17 cellular contexts compared by ENCODE assay signal in genomic region chr9:129435272-129435671, GRCh38.
A peak's percentile ranks its signal among the peaks of the same experiment; 100 is the strongest.
DNase-seq lines count a peak whose midpoint lies in the region; ATAC-seq and TF ChIP-seq lines count a peak whose summit lies in the region.
"Had no signal": no experiment of that assay in that cellular context is flagged by ENCODE, and none has a peak within 500 bp of the region (broad histone marks: within the 10 kb centered on the region; RNA-seq: fewer than 3 reads in every experiment).

No MANE protein-coding gene starts in this region.

- no peak for ATAC-seq in CD4-positive, CD25-positive, alpha-beta regulatory T cell (ENCODE audit: low read depth in 2 of 2)
- no peak for ATAC-seq in HG02798 (IDR thresholded peaks at IDR 0.05; ENCODE audit: poor library complexity, unreplicated experiment)
- ATAC-seq: HCT116 had no signal

- H3K4me1 Mint-ChIP-seq in CD4-positive, CD25-positive, alpha-beta regulatory T cell, result peaks cover 0 to 28% (median 8%) of the 10 kb centered on the region in 4 donors
- H3K4me1 Mint-ChIP-seq in nephron, result peaks cover 67% of the 10 kb centered on the region

- H4K8ac ChIP-seq in mesenchymal stem cell (ENCODE audit: low read length), result no peak overlapping the region

- H2BK5ac ChIP-seq in mesenchymal stem cell (ENCODE audit: low read depth, low read length, poor library complexity, severe bottlenecking), result no peak overlapping the region

- H3K9ac ChIP-seq in OCI-LY3 (ENCODE audit: low read length) (no peak overlapping the region), mesenchymal stem cell (ENCODE audit: low read length) (no peak overlapping the region)
- H3K9ac ChIP-seq: GM23248 had no signal

- H3K4me2 ChIP-seq in OCI-LY3 (ENCODE audit: low read length) (peak overlapping the region; percentile 32; the same call in 1 of the 2 replicates), mesenchymal stem cell (ENCODE audit: low read length, poor library complexity, severe bottlenecking) (no peak overlapping the region), hepatocyte (no peak overlapping the region)

- no peak overlapping the region for H2BK15ac ChIP-seq in mesenchymal stem cell (ENCODE audit: low read depth, poor library complexity, severe bottlenecking)

- DNase-seq in CD4-positive, CD25-positive, alpha-beta regulatory T cell, result no peak
- DNase-seq in GDM1 (lab: John Stamatoyannopoulos, UW) (no peak), mesenchymal stem cell (no peak), hepatocyte (ENCODE audit: low spot score) (no peak)
- DNase-seq: GM23248, MV-4-11, NCI-H1436 treated with DMSO at 0.1 percent for 48 hours, NCI-H2081 treated with DMSO at 0.1 percent for 48 hours, NCI-H345, NCI-H526 treated with DMSO at 0.1 percent for 48 hours, Peyer's patch had no signal

- no peak overlapping the region for H3K23ac ChIP-seq in mesenchymal stem cell (ENCODE audit: low read length in 2 of 2)

- no peak overlapping the region for H2BK12ac ChIP-seq in mesenchymal stem cell (ENCODE audit: low read length in 2 of 2)

- H3K27ac Mint-ChIP-seq in CD4-positive, CD25-positive, alpha-beta regulatory T cell, result no peak overlapping the region
- peak overlapping the region; percentile 70 to 84 (median 81) for H3K27ac Mint-ChIP-seq in nephron
- H3K27ac Mint-ChIP-seq: IgD-negative memory B cell had no signal

- TF ChIP-seq CTCF in 22Rv1 (IDR thresholded peaks at IDR 0.05) (no peak), OCI-LY3 (IDR thresholded peaks at IDR 0.05; ENCODE audit: low read depth, low read length) (no peak), nephron (IDR thresholded peaks at IDR 0.05; ENCODE audit: unreplicated experiment in 3 of 3) (no peak), hepatocyte (IDR thresholded peaks at IDR 0.05; ENCODE audit: poor library complexity) (no peak)

- no peaks in the 10 kb centered on the region for H3K36me3 Mint-ChIP-seq in CD4-positive, CD25-positive, alpha-beta regulatory T cell
- no peaks in the 10 kb centered on the region for H3K36me3 Mint-ChIP-seq in nephron (ENCODE audit: low read depth)
- H3K36me3 Mint-ChIP-seq: IgD-negative memory B cell had no signal

- H3K14ac ChIP-seq in mesenchymal stem cell (ENCODE audit: low read length in 2 of 2), result no peak overlapping the region

- no peaks in the 10 kb centered on the region for H3K79me2 ChIP-seq in OCI-LY3 (ENCODE audit: low read length)
- no peaks in the 10 kb centered on the region for H3K79me2 ChIP-seq in hepatocyte

- peaks cover 24% of the 10 kb centered on the region for H3K4me1 ChIP-seq in CD4-positive, CD25-positive, alpha-beta regulatory T cell (ENCODE audit: control insufficient read depth, insufficient read depth, low read length, poor library complexity, severe bottlenecking)
- no peaks in the 10 kb centered on the region for H3K4me1 ChIP-seq in OCI-LY3 (ENCODE audit: low read length)
- peaks cover 25% of the 10 kb centered on the region for H3K4me1 ChIP-seq in mesenchymal stem cell (ENCODE audit: control insufficient read depth, insufficient read depth, low read depth, low read length)
- peaks cover 15% of the 10 kb centered on the region for H3K4me1 ChIP-seq in hepatocyte (ENCODE audit: insufficient read depth)

- H2BK120ac ChIP-seq in mesenchymal stem cell (ENCODE audit: low read depth, low read length), result no peak overlapping the region

- WGBS in mesenchymal stem cell, result 82% methylated on average over 12 of the region's 12 CpGs
- 73% methylated on average over 12 of the region's 12 CpGs for WGBS in hepatocyte (ENCODE audit: low lambda C conversion rate, missing lambda C conversion rate)

- H4K20me1 ChIP-seq in OCI-LY3 (ENCODE audit: insufficient read depth, low read length) (no peaks in the 10 kb centered on the region), hepatocyte (ENCODE audit: insufficient read depth, poor library complexity, severe bottlenecking) (no peaks in the 10 kb centered on the region)

- no peak overlapping the region for H3K18ac ChIP-seq in mesenchymal stem cell (ENCODE audit: low read depth in 1 of 2, low read length in 2 of 2)

- H3K4ac ChIP-seq in mesenchymal stem cell (ENCODE audit: low read depth in 1 of 2, low read length in 2 of 2), result no peak overlapping the region

- peaks cover 57% of the 10 kb centered on the region for H3K27me3 Mint-ChIP-seq in CD4-positive, CD25-positive, alpha-beta regulatory T cell
- H3K27me3 Mint-ChIP-seq in nephron (ENCODE audit: low read depth), result peaks cover 34% of the 10 kb centered on the region

- H3K27me3 ChIP-seq in CD4-positive, CD25-positive, alpha-beta regulatory T cell (ENCODE audit: control insufficient read depth, insufficient read depth, low read length), result peaks cover 8% of the 10 kb centered on the region
- H3K27me3 ChIP-seq in OCI-LY3 (ENCODE audit: low read depth, low read length), result no peaks in the 10 kb centered on the region; the same call in 1 of the 2 replicates
- H3K27me3 ChIP-seq in mesenchymal stem cell (ENCODE audit: control insufficient read depth in 1 of 2, insufficient read depth in 1 of 2, low read length in 2 of 2), result peaks cover 17 to 24% of the 10 kb centered on the region in 2 experiments
- H3K27me3 ChIP-seq in hepatocyte, result peaks cover 15% of the 10 kb centered on the region

- no peaks in the 10 kb centered on the region for H3K36me3 ChIP-seq in CD4-positive, CD25-positive, alpha-beta regulatory T cell (ENCODE audit: control insufficient read depth, insufficient read depth, low read length)
- H3K36me3 ChIP-seq in OCI-LY3 (replicated peaks; ENCODE audit: low read depth, low read length) (no peaks in the 10 kb centered on the region), mesenchymal stem cell (ENCODE audit: control insufficient read depth in 1 of 2, insufficient read depth in 2 of 2, low read depth in 1 of 2, low read length in 2 of 2) (no peaks in the 10 kb centered on the region), hepatocyte (replicated peaks; ENCODE audit: insufficient read depth, low read depth) (no peaks in the 10 kb centered on the region)
- H3K36me3 ChIP-seq: Peyer's patch had no signal

- H3K9me3 ChIP-seq in CD4-positive, CD25-positive, alpha-beta regulatory T cell (ENCODE audit: control insufficient read depth in 2 of 2, low read length in 2 of 2), result peaks cover 0 to 3% of the 10 kb centered on the region in 2 experiments
- H3K9me3 ChIP-seq in OCI-LY3 (ENCODE audit: insufficient read depth, low read length), result no peaks in the 10 kb centered on the region
- no peaks in the 10 kb centered on the region for H3K9me3 ChIP-seq in mesenchymal stem cell (ENCODE audit: control insufficient read depth, low read length)
- no peaks in the 10 kb centered on the region for H3K9me3 ChIP-seq in hepatocyte (ENCODE audit: low read depth)
- H3K9me3 ChIP-seq: Peyer's patch had no signal

- H2AK5ac ChIP-seq in mesenchymal stem cell (ENCODE audit: low read length, severe bottlenecking), result no peak overlapping the region

- peaks cover 0 to 6% (median 0%) of the 10 kb centered on the region in 7 donors for H3K9me3 Mint-ChIP-seq in CD4-positive, CD25-positive, alpha-beta regulatory T cell
- no peaks in the 10 kb centered on the region for H3K9me3 Mint-ChIP-seq in nephron

- H4K91ac ChIP-seq in mesenchymal stem cell (ENCODE audit: low read length), result no peak overlapping the region

- peak overlapping the region in 3 of 4 donors; percentile 14 to 48 (median 15) for H3K4me3 Mint-ChIP-seq in CD4-positive, CD25-positive, alpha-beta regulatory T cell
- peak overlapping the region; percentile 37 to 77 (median 62) for H3K4me3 Mint-ChIP-seq in nephron

- no peaks in the 10 kb centered on the region for H3K9me2 ChIP-seq in hepatocyte (replicated peaks; ENCODE audit: insufficient read depth)

- no peaks in the 10 kb centered on the region for H3K79me1 ChIP-seq in mesenchymal stem cell (replicated peaks; ENCODE audit: low read length, poor library complexity, severe bottlenecking)

- no peak overlapping the region for H3K4me3 ChIP-seq in CD4-positive, CD25-positive, alpha-beta regulatory T cell (ENCODE audit: low read depth, low read length)
- H3K4me3 ChIP-seq in OCI-LY3 (ENCODE audit: low read length) (no peak overlapping the region), mesenchymal stem cell (ENCODE audit: insufficient read depth in 1 of 2, low read depth in 1 of 2, low read length in 2 of 2) (no peak overlapping the region), hepatocyte (no peak overlapping the region)
- H3K4me3 ChIP-seq: GM23248, Peyer's patch had no signal

- H2AFZ ChIP-seq in OCI-LY3 (ENCODE audit: low read depth, low read length), result no peak overlapping the region
- H2AFZ ChIP-seq in mesenchymal stem cell (ENCODE audit: low read depth, low read length), result no peak overlapping the region
- no peak overlapping the region for H2AFZ ChIP-seq in hepatocyte
- H2AFZ ChIP-seq: GM23248 had no signal

- H3K27ac ChIP-seq in 22Rv1 (peak overlapping the region; percentile 89), OCI-LY3 (ENCODE audit: low read length) (no peak overlapping the region), mesenchymal stem cell (ENCODE audit: low read length, poor library complexity, severe bottlenecking) (no peak overlapping the region), hepatocyte (no peak overlapping the region)
- no peak overlapping the region for H3K27ac ChIP-seq in CD4-positive, CD25-positive, alpha-beta regulatory T cell (ENCODE audit: insufficient read depth, low read length, poor library complexity, severe bottlenecking)
- H3K27ac ChIP-seq: GM23248, Peyer's patch had no signal

Comparison
In these comparisons a context has a peak if more than half of its experiments do, and no peak if none do; other contexts are left out.
1. H3K27ac Mint-ChIP-seq: peak in nephron (3 of 3); none in CD4-positive, CD25-positive, alpha-beta regulatory T cell (0 of 3).